ENCODE assay signal across 8 cellular contexts in the genomic region with DNA sequence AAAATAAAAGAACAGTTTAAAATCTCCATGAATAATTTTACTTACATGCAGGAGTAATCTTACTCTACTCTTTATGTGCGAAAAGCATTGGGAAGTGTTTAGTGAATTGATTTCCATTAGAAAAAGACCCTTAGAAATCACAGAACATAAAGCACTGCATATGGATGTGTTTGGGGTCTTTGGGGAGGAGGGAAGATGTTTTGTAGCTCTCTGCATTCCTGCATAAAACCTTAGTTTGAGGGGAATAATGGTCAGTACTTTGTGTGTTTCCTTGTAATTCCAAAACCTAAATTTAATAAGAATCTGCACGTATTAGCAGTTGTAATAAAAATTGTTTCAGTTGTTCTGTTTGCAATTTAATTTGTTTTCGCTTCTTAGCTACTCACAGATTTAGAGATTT.
A peak's percentile ranks its signal among the peaks of the same experiment; 100 is the strongest.
DNase-seq lines count a peak whose midpoint lies in the region; ATAC-seq and TF ChIP-seq lines count a peak whose summit lies in the region.

No MANE protein-coding gene starts in this region.

- CTCF ChIA-PET in PC-9 (lab: Charles Lee), result no interaction called here

- DNase-seq in PC-9 (no peak), esophagus squamous epithelium (lab: John Stamatoyannopoulos, UW) (no peak), prostate gland (ENCODE audit: low spot score) (no peak), GM19238 (ENCODE audit: insufficient read length, low spot score) (no peak), DMS153 (lab: John Stamatoyannopoulos, UW) (no peak), SKM-1 (lab: John Stamatoyannopoulos, UW; ENCODE audit: unreplicated experiment) (no peak)

- POLR2A ChIA-PET in PC-9 (lab: Charles Lee; ENCODE audit: unreplicated experiment), result no interaction called here

- BruUV-seq in PC-9 (replicated peaks; lab: Mats Ljungman, UMichigan), result TSS peak; percentile 75

- H3K79me2 ChIP-seq in DOHH2 (ENCODE audit: control insufficient read depth, low read length), result peaks cover 73% of the 10 kb centered on the region
- no peaks in the 10 kb centered on the region for H3K79me2 ChIP-seq in PC-9 (ENCODE audit: low read depth)

- no peaks in the 10 kb centered on the region for H3K9me3 ChIP-seq in DOHH2 (ENCODE audit: control insufficient read depth, insufficient read depth, low read length)
- H3K9me3 ChIP-seq in PC-9 (ENCODE audit: insufficient read depth, low read depth), result no peaks in the 10 kb centered on the region
- no peaks in the 10 kb centered on the region for H3K9me3 ChIP-seq in esophagus squamous epithelium
- H3K9me3 ChIP-seq in prostate gland, result no peaks in the 10 kb centered on the region

- H3F3A ChIP-seq in DOHH2 (ENCODE audit: control insufficient read depth, insufficient read depth), result peaks cover 14% of the 10 kb centered on the region
- no peaks in the 10 kb centered on the region for H3F3A ChIP-seq in PC-9 (ENCODE audit: insufficient read depth, low read depth)

- peak overlapping the region; percentile 78 for H3K4me3 ChIP-seq in DOHH2 (ENCODE audit: low read length)
- peak overlapping the region; percentile 65 for H3K4me3 ChIP-seq in PC-9
- H3K4me3 ChIP-seq in esophagus squamous epithelium, result peak overlapping the region; percentile 21 to 66 (median 50)
- peak overlapping the region; percentile 27 to 28 for H3K4me3 ChIP-seq in prostate gland

- H3K27ac ChIP-seq in DOHH2 (ENCODE audit: low read depth, low read length), result peak overlapping the region; percentile 91
- no peak overlapping the region for H3K27ac ChIP-seq in PC-9
- peak overlapping the region; percentile 81 to 92 (median 86) for H3K27ac ChIP-seq in esophagus squamous epithelium
- H3K27ac ChIP-seq in prostate gland, result peak overlapping the region; percentile 42 to 65

- peak overlapping the region; percentile 84; the same call in 1 of the 2 replicates for H2AFZ ChIP-seq in PC-9

- no peak for ATAC-seq in HG02763 (IDR thresholded peaks at IDR 0.05; ENCODE audit: unreplicated experiment)

- intact Hi-C loops in PC-9 (cut with micrococcal nuclease; ENCODE audit: unreplicated experiment) (loop anchor here (1.0 to 5.0 kb wide), 3 partner anchors 69 to 124 kb away; no protein-coding TSS in a partner anchor), esophagus squamous epithelium (cut with DNase I) (no loop called here), prostate gland (cut with DNase I) (loop anchor here (10.0 kb wide), 1 partner anchor 466 kb away; the partner anchor contains the start of gene VLDLR)

- no peaks in the 10 kb centered on the region for H4K20me1 ChIP-seq in DOHH2 (ENCODE audit: control insufficient read depth, insufficient read depth, low read depth, low read length)
- H4K20me1 ChIP-seq in PC-9 (ENCODE audit: insufficient read depth), result no peaks in the 10 kb centered on the region

- H3K4me1 ChIP-seq in DOHH2 (ENCODE audit: control insufficient read depth, low read length) (peaks cover 46% of the 10 kb centered on the region), PC-9 (replicated peaks; ENCODE audit: insufficient read depth) (peaks cover 7% of the 10 kb centered on the region; the same call in 1 of the 2 replicates), esophagus squamous epithelium (peaks cover 13 to 93% (median 18%) of the 10 kb centered on the region in 3 donors), prostate gland (replicated peaks) (no peaks in the 10 kb centered on the region)

- 10 to 14% methylated on average over 3 of the region's 3 CpGs for WGBS in esophagus squamous epithelium, 2 donors
- WGBS in prostate gland, result 12% methylated on average over 3 of the region's 3 CpGs

- TF ChIP-seq POLR2A in esophagus squamous epithelium (IDR thresholded peaks at IDR 0.05), result no peak
- no peak for TF ChIP-seq POLR2A in prostate gland (IDR thresholded peaks at IDR 0.05)

- peak overlapping the region; percentile 99 for H3K4me2 ChIP-seq in DOHH2 (ENCODE audit: low read length)
- H3K4me2 ChIP-seq in PC-9, result peak overlapping the region; percentile 86

- no peaks in the 10 kb centered on the region for H3K9me2 ChIP-seq in DOHH2 (replicated peaks; ENCODE audit: control insufficient read depth, low read length)
- H3K9me2 ChIP-seq in PC-9 (ENCODE audit: insufficient read depth), result no peaks in the 10 kb centered on the region

- H3K27me3 ChIP-seq in DOHH2 (ENCODE audit: control insufficient read depth, low read length), result no peaks in the 10 kb centered on the region
- H3K27me3 ChIP-seq in PC-9 (ENCODE audit: insufficient read depth, low read depth), result no peaks in the 10 kb centered on the region
- no peaks in the 10 kb centered on the region for H3K27me3 ChIP-seq in esophagus squamous epithelium
- H3K27me3 ChIP-seq in prostate gland (replicated peaks; ENCODE audit: insufficient read depth), result no peaks in the 10 kb centered on the region

- no peak for TF ChIP-seq CTCF in DOHH2 (IDR thresholded peaks at IDR 0.05; ENCODE audit: low read depth, low read length, poor library complexity, severe bottlenecking)
- no peak for TF ChIP-seq CTCF in PC-9 (conservative IDR thresholded peaks at IDR 0.05)
- no peak for TF ChIP-seq CTCF in esophagus squamous epithelium (IDR thresholded peaks at IDR 0.05)
- TF ChIP-seq CTCF in prostate gland (IDR thresholded peaks at IDR 0.05), result no peak

- H3K36me3 ChIP-seq in DOHH2 (ENCODE audit: control insufficient read depth, low read length), result peaks cover 28% of the 10 kb centered on the region
- H3K36me3 ChIP-seq in PC-9 (ENCODE audit: low read depth), result no peaks in the 10 kb centered on the region
- H3K36me3 ChIP-seq in esophagus squamous epithelium, result peaks cover 0 to 18% (median 0%) of the 10 kb centered on the region in 3 donors
- no peaks in the 10 kb centered on the region for H3K36me3 ChIP-seq in prostate gland

Comparison
In these comparisons a context has a peak if more than half of its experiments do, and no peak if none do; other contexts are left out.
1. H3K4me3 ChIP-seq: peak in every context shown above with its lines; median percentile 78 in DOHH2; 65 in PC-9; 50 in esophagus squamous epithelium; 28 in prostate gland.